In genomic region chr5:73378070-73378469, GRCh38 we compare ENCODE assay signal across 2 cellular contexts.
TF ChIP-seq lines count a peak whose summit lies in the region.

No MANE protein-coding gene starts in this region.

TF ChIP-seq in IMR-90, 13 proteins besides CTCF, POLR2A, EP300 and RAD21:
- TF ChIP-seq CEBPB (IDR thresholded peaks at IDR 0.05; ENCODE audit: low read depth, low read length) (peak; percentile 22; the same call in 1 of the 2 replicates), FOS (IDR thresholded peaks at IDR 0.05; ENCODE audit: low read depth, low read length) (no peak), USF2 (IDR thresholded peaks at IDR 0.05; ENCODE audit: low read depth, low read length) (0 out of 2 replicates have a peak, but pooled peaks have one; percentile 56), NFE2L2 (IDR thresholded peaks at IDR 0.05; ENCODE audit: low read depth, low read length) (no peak)

TF ChIP-seq in K562, 482 proteins besides CTCF, POLR2A, EP300 and RAD21:
- TF ChIP-seq ZNF436 (CRISPR knock-in tag; IDR thresholded peaks at IDR 0.05) (no peak), MCM5 (IDR thresholded peaks at IDR 0.05; ENCODE audit: low read depth) (no peak), TFE3 (CRISPR knock-in tag; IDR thresholded peaks at IDR 0.05) (peak; percentile 50)
